Comparison of ENCODE assay signal across 1 cellular context in genomic region chr1:8848663-8849386, GRCh38.
TF ChIP-seq lines count a peak whose summit lies in the region.

No MANE protein-coding gene starts in this region.

TF ChIP-seq in HepG2, 621 proteins besides CTCF, POLR2A, EP300 and RAD21 (continued from another document and continues in another):
- TF ChIP-seq STAG1 (CRISPR knock-in tag; IDR thresholded peaks at IDR 0.05) (peak; percentile 94), ZNF691 (CRISPR knock-in tag; IDR thresholded peaks at IDR 0.05; ENCODE audit: borderline replicate concordance, low read depth) (peak; percentile 64; the same call in 1 of the 2 replicates), BCL3 (CRISPR knock-in tag; IDR thresholded peaks at IDR 0.05) (no peak), CHD2 (IDR thresholded peaks at IDR 0.05; ENCODE audit: low read depth, low read length) (no peak), ZBTB20 (CRISPR knock-in tag; IDR thresholded peaks at IDR 0.05; ENCODE audit: borderline replicate concordance, low read depth) (peak; percentile 53; the same call in 1 of the 2 replicates), KDM2A (CRISPR knock-in tag; IDR thresholded peaks at IDR 0.05; ENCODE audit: borderline replicate concordance, low read depth) (peak; percentile 75), MAX (IDR thresholded peaks at IDR 0.05) (peak; percentile 55; the same call in 1 of the 2 replicates), MEIS2 (CRISPR knock-in tag; IDR thresholded peaks at IDR 0.05) (0 out of 2 replicates have a peak, but pooled peaks have one; percentile 18), ONECUT2 (CRISPR knock-in tag; IDR thresholded peaks at IDR 0.05) (no peak), ATF7 (IDR thresholded peaks at IDR 0.05) (no peak), ATF7 (CRISPR knock-in tag; IDR thresholded peaks at IDR 0.05) (no peak), ZNF121 (CRISPR knock-in tag; IDR thresholded peaks at IDR 0.05) (peak; percentile 42; the same call in 1 of the 2 replicates), ZFAT (CRISPR knock-in tag; conservative IDR thresholded peaks at IDR 0.05) (no peak), YY1 (IDR thresholded peaks at IDR 0.05; ENCODE audit: insufficient read depth, insufficient replicate concordance, low read depth, low read length) (peak; percentile 75), KMT2A (CRISPR knock-in tag; IDR thresholded peaks at IDR 0.05) (no peak; the same call in 1 of the 2 replicates), IRF1 (CRISPR knock-in tag; IDR thresholded peaks at IDR 0.05; ENCODE audit: low read depth) (no peak), CENPBD1 (CRISPR knock-in tag; IDR thresholded peaks at IDR 0.05; ENCODE audit: borderline replicate concordance, low read depth) (no peak), ZNF225 (CRISPR knock-in tag; IDR thresholded peaks at IDR 0.05) (no peak), THAP9 (CRISPR knock-in tag; IDR thresholded peaks at IDR 0.05; ENCODE audit: borderline replicate concordance) (no peak), ZFP36L1 (CRISPR knock-in tag; IDR thresholded peaks at IDR 0.05) (no peak), THAP11 (CRISPR knock-in tag; IDR thresholded peaks at IDR 0.05) (peak; percentile 58), NR0B2 (CRISPR knock-in tag; IDR thresholded peaks at IDR 0.05) (no peak), ATF7-NPFF (CRISPR knock-in tag; IDR thresholded peaks at IDR 0.05; ENCODE audit: low read depth) (0 out of 2 replicates have a peak, but pooled peaks have one; percentile 33), SCMH1 (CRISPR knock-in tag; IDR thresholded peaks at IDR 0.05; ENCODE audit: borderline replicate concordance) (no peak), ADNP (CRISPR knock-in tag; IDR thresholded peaks at IDR 0.05) (peak; percentile 80; the same call in 1 of the 2 replicates), NONO (IDR thresholded peaks at IDR 0.05) (no peak), NONO (CRISPR knock-in tag; conservative IDR thresholded peaks at IDR 0.05) (peak; percentile 66; the same call in 1 of the 2 replicates), MED1 (CRISPR knock-in tag; IDR thresholded peaks at IDR 0.05) (peak; percentile 82), DDIT3 (CRISPR knock-in tag; IDR thresholded peaks at IDR 0.05) (no peak), ZNF580 (CRISPR knock-in tag; IDR thresholded peaks at IDR 0.05; ENCODE audit: borderline replicate concordance, low read depth) (peak; percentile 91; the same call in 1 of the 2 replicates), MATR3 (CRISPR knock-in tag; IDR thresholded peaks at IDR 0.05) (no peak), WIZ (CRISPR knock-in tag; IDR thresholded peaks at IDR 0.05) (no peak), PAF1 (CRISPR knock-in tag; IDR thresholded peaks at IDR 0.05) (no peak), MLLT10 (CRISPR knock-in tag; IDR thresholded peaks at IDR 0.05) (no peak), NRL (CRISPR knock-in tag; IDR thresholded peaks at IDR 0.05; ENCODE audit: borderline replicate concordance) (no peak), JUN (CRISPR knock-in tag; IDR thresholded peaks at IDR 0.05) (no peak), HMG20B (CRISPR knock-in tag; conservative IDR thresholded peaks at IDR 0.05) (no peak), ZNF550 (CRISPR knock-in tag; IDR thresholded peaks at IDR 0.05; ENCODE audit: borderline replicate concordance) (no peak), HIC2 (CRISPR knock-in tag; IDR thresholded peaks at IDR 0.05; ENCODE audit: low read depth) (peak; percentile 89), ATF4 (CRISPR knock-in tag; IDR thresholded peaks at IDR 0.05) (no peak), THAP8 (CRISPR knock-in tag; IDR thresholded peaks at IDR 0.05; ENCODE audit: borderline replicate concordance) (peak; percentile 62; the same call in 1 of the 2 replicates), ZNF18 (CRISPR knock-in tag; IDR thresholded peaks at IDR 0.05; ENCODE audit: insufficient replicate concordance) (peak; percentile 70), NR1H2 (CRISPR knock-in tag; IDR thresholded peaks at IDR 0.05; ENCODE audit: borderline replicate concordance, low read depth) (no peak; the same call in 1 of the 2 replicates), BORCS8-MEF2B (CRISPR knock-in tag; IDR thresholded peaks at IDR 0.05) (peak; percentile 28; the same call in 1 of the 2 replicates), SKI (IDR thresholded peaks at IDR 0.05; ENCODE audit: partially characterized antibody) (peak; percentile 69), ZNF562 (CRISPR knock-in tag; IDR thresholded peaks at IDR 0.05; ENCODE audit: borderline replicate concordance) (no peak), ZNF746 (CRISPR knock-in tag; IDR thresholded peaks at IDR 0.05) (no peak), HNF1B (CRISPR knock-in tag; IDR thresholded peaks at IDR 0.05) (peak; percentile 75), PHF20 (CRISPR knock-in tag; IDR thresholded peaks at IDR 0.05) (no peak), ZNF234 (CRISPR knock-in tag; conservative IDR thresholded peaks at IDR 0.05) (0 out of 2 replicates have a peak, but pooled peaks have one; percentile 65), ZNF878 (CRISPR knock-in tag; IDR thresholded peaks at IDR 0.05) (no peak), POLR2AphosphoS5 (IDR thresholded peaks at IDR 0.05; ENCODE audit: low read depth, low read length) (no peak), LCORL (IDR thresholded peaks at IDR 0.05) (no peak), LCORL (CRISPR knock-in tag; IDR thresholded peaks at IDR 0.05) (peak; percentile 66), ZNF496 (CRISPR knock-in tag; IDR thresholded peaks at IDR 0.05; ENCODE audit: insufficient replicate concordance) (no peak), ZBTB7B (CRISPR knock-in tag; IDR thresholded peaks at IDR 0.05) (peak; percentile 77)
